In the genomic region with DNA sequence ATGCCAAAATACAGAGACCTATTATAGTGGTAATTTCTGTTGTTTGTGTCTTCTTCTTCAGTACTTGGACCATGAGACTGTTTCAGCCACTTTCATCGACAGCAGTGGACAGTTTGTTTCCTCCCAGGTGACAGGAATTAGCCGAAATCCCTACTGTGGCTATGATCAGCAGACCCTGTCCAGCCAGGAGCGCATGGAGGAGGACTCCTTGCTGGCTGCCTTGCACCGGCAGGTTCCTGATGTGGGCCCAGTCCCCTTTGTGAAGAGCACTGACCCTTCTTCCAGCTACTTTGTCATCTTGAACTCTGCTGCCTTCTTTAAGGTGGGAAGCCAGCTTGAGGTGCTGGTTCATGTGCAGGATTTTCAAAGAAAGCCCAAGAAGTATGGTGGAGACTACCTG, we compare ENCODE assay signal across 23 cellular contexts. TPM values are rescaled to one million over a fixed set of nuclear protein-coding genes. Genes with fewer than 3 reads are reported as not detected.
A peak's percentile ranks its signal among the peaks of the same experiment; 100 is the strongest.
DNase-seq lines count a peak whose midpoint lies in the region; ATAC-seq, FAIRE-seq and TF ChIP-seq lines count a peak whose summit lies in the region.
"Had no signal": no experiment of that assay in that cellular context is flagged by ENCODE, and none has a peak within 500 bp of the region (broad histone marks: within the 10 kb centered on the region; RNA-seq: fewer than 3 reads in every experiment).

No MANE protein-coding gene starts in this region.

- H3K9me3 ChIP-seq in HUES64 (ENCODE audit: insufficient read depth, low read depth, low read length), result no peaks in the 10 kb centered on the region
- H3K9me3 ChIP-seq: A549, BLaER1, Caco-2 had no signal

- 79% methylated on average over 4 of the region's 4 CpGs for WGBS in HUES64

- no peak overlapping the region for H3K4me3 Mint-ChIP-seq in activated naive CD8-positive, alpha-beta T cell
- no peak overlapping the region for H3K4me3 Mint-ChIP-seq in activated naive CD8-positive, alpha-beta T cell treated with anti-CD3 and anti-CD28 coated beads, Interleukin-2, amount 50 U/mL, for 24 hours
- H3K4me3 Mint-ChIP-seq in stimulated activated memory B cell treated with anti-CD40 and anti-IgM and Interleukin-4, amounts not matched to agents 10 μg/mL and 1 μg/mL and 100 μg/mL, for 72 hours, result no peak overlapping the region
- H3K4me3 Mint-ChIP-seq: GM23338 had no signal

- no peak for ATAC-seq in activated naive CD8-positive, alpha-beta T cell treated with anti-CD3 and anti-CD28 coated beads, Interleukin-2, amount 50 U/mL, for 24 hours
- ATAC-seq in stimulated activated memory B cell treated with anti-CD40 and anti-IgM and Interleukin-4, amounts not matched to agents 10 μg/mL and 1 μg/mL and 100 μg/mL, for 72 hours, result no peak
- ATAC-seq: GM12878, GM23338, SK-N-SH treated with all-trans-retinoic acid at 6 μM for 48 hours had no signal

- 0 out of 2 replicates have a peak overlapping the region, but pooled peaks have one; percentile 23 for H3K27ac ChIP-seq in HUES64 (ENCODE audit: low read depth, low read length)
- no peak overlapping the region for H3K27ac ChIP-seq in caudate nucleus (ENCODE audit: low read depth, low read length)
- peak overlapping the region in 11 of 59 donors; percentile 2 to 41 (median 23) for H3K27ac ChIP-seq in dorsolateral prefrontal cortex
- H3K27ac ChIP-seq: A549, BLaER1 had no signal

- H3K4me3 ChIP-seq in HUES64 (ENCODE audit: low read length) (no peak overlapping the region), bronchial epithelial cell (ENCODE audit: low read depth, low read length) (no peak overlapping the region), dorsolateral prefrontal cortex (no peak overlapping the region)
- H3K4me3 ChIP-seq: A549, BLaER1, GM12878, GM23338 had no signal

- peaks cover 12% of the 10 kb centered on the region for H3K4me1 ChIP-seq in HUES64 (ENCODE audit: insufficient read depth, low read length)
- H3K4me1 ChIP-seq: A549, BLaER1, Caco-2 had no signal

- 0 out of 2 replicates have a peak overlapping the region, but pooled peaks have one; percentile 14 for H3K9ac ChIP-seq in HUES64 (ENCODE audit: low read depth, low read length)
- H3K9ac ChIP-seq: BLaER1 had no signal

- H3K36me3 ChIP-seq in HUES64 (ENCODE audit: insufficient read depth, low read length) (peaks cover 34% of the 10 kb centered on the region), bronchial epithelial cell (ENCODE audit: control insufficient read depth, insufficient read depth, low read length) (no peaks in the 10 kb centered on the region)

- no peak for DNase-seq in activated naive CD8-positive, alpha-beta T cell treated with anti-CD3 and anti-CD28 coated beads, Interleukin-2, amount 50 U/mL, for 24 hours
- no peak for DNase-seq in bronchial epithelial cell (ENCODE audit: low read depth)
- DNase-seq in C1 segment of cervical spinal cord (lab: John Stamatoyannopoulos, UW), result no peak
- DNase-seq in caudate nucleus (lab: John Stamatoyannopoulos, UW), result no peak
- no peak for DNase-seq in dorsolateral prefrontal cortex
- DNase-seq: Caco-2, HCEC 1CT, NCI-H1105, NCI-H2081 treated with DMSO at 0.1 percent for 48 hours, NCI-H510A treated with DMSO at 0.1 percent for 48 hours, NCI-H774, OCI-M1, RPMI8226, SIG-M5 had no signal

- no peak for TF ChIP-seq CTCF in bronchial epithelial cell (IDR thresholded peaks at IDR 0.05; ENCODE audit: insufficient read depth, low read length, severe bottlenecking)
- TF ChIP-seq CTCF in dorsolateral prefrontal cortex (IDR thresholded peaks at IDR 0.05 in 54 of 56, conservative IDR thresholded peaks at IDR 0.05 in 2 of 56; ENCODE audit: low read depth in 1 of 56, partially characterized antibody in 56 of 56), result no peak

- no peaks in the 10 kb centered on the region for H3K27me3 Mint-ChIP-seq in activated naive CD8-positive, alpha-beta T cell
- no peaks in the 10 kb centered on the region for H3K27me3 Mint-ChIP-seq in activated naive CD8-positive, alpha-beta T cell treated with anti-CD3 and anti-CD28 coated beads, Interleukin-2, amount 50 U/mL, for 24 hours
- no peaks in the 10 kb centered on the region for H3K27me3 Mint-ChIP-seq in stimulated activated memory B cell treated with anti-CD40 and anti-IgM and Interleukin-4, amounts not matched to agents 10 μg/mL and 1 μg/mL and 100 μg/mL, for 72 hours

- H3K27me3 ChIP-seq in HUES64 (ENCODE audit: insufficient read depth, low read length) (no peaks in the 10 kb centered on the region), bronchial epithelial cell (ENCODE audit: control insufficient read depth, insufficient read depth, low read length) (no peaks in the 10 kb centered on the region), dorsolateral prefrontal cortex (no peaks in the 10 kb centered on the region)
- H3K27me3 ChIP-seq: BLaER1 had no signal

- H3K27ac Mint-ChIP-seq in activated naive CD8-positive, alpha-beta T cell, result peak overlapping the region; percentile 59
- H3K27ac Mint-ChIP-seq in activated naive CD8-positive, alpha-beta T cell treated with anti-CD3 and anti-CD28 coated beads, Interleukin-2, amount 50 U/mL, for 24 hours, result no peak overlapping the region
- H3K27ac Mint-ChIP-seq in stimulated activated memory B cell treated with anti-CD40 and anti-IgM and Interleukin-4, amounts not matched to agents 10 μg/mL and 1 μg/mL and 100 μg/mL, for 72 hours, result peak overlapping the region; percentile 60
- H3K27ac Mint-ChIP-seq: GM23338 had no signal

- FAIRE-seq in bronchial epithelial cell (lab: Jason Lieb, UNC), result peak; percentile 66
- FAIRE-seq: A549, GM12878, GM19239 had no signal

- peaks cover 14% of the 10 kb centered on the region for H3K36me3 Mint-ChIP-seq in activated naive CD8-positive, alpha-beta T cell
- peaks cover 42% of the 10 kb centered on the region for H3K36me3 Mint-ChIP-seq in activated naive CD8-positive, alpha-beta T cell treated with anti-CD3 and anti-CD28 coated beads, Interleukin-2, amount 50 U/mL, for 24 hours (ENCODE audit: low read depth)
- H3K36me3 Mint-ChIP-seq in stimulated activated memory B cell treated with anti-CD40 and anti-IgM and Interleukin-4, amounts not matched to agents 10 μg/mL and 1 μg/mL and 100 μg/mL, for 72 hours, result peaks cover 50% of the 10 kb centered on the region

- H3K9me3 Mint-ChIP-seq in activated naive CD8-positive, alpha-beta T cell (ENCODE audit: low read depth), result no peaks in the 10 kb centered on the region
- no peaks in the 10 kb centered on the region for H3K9me3 Mint-ChIP-seq in activated naive CD8-positive, alpha-beta T cell treated with anti-CD3 and anti-CD28 coated beads, Interleukin-2, amount 50 U/mL, for 24 hours
- H3K9me3 Mint-ChIP-seq in stimulated activated memory B cell treated with anti-CD40 and anti-IgM and Interleukin-4, amounts not matched to agents 10 μg/mL and 1 μg/mL and 100 μg/mL, for 72 hours, result no peaks in the 10 kb centered on the region
- H3K9me3 Mint-ChIP-seq: GM23338 had no signal

- intact Hi-C loops in dorsolateral prefrontal cortex (cut with DNase I), result loop anchor here in 1 of 2 donors (5.0 kb wide), 2 partner anchors 69 to 114 kb away; partner anchors contain the start of gene RPL24

- peaks cover 45% of the 10 kb centered on the region for H3K4me1 Mint-ChIP-seq in activated naive CD8-positive, alpha-beta T cell (ENCODE audit: low read depth)
- H3K4me1 Mint-ChIP-seq in activated naive CD8-positive, alpha-beta T cell treated with anti-CD3 and anti-CD28 coated beads, Interleukin-2, amount 50 U/mL, for 24 hours, result peaks cover 26% of the 10 kb centered on the region
- peaks cover 13% of the 10 kb centered on the region for H3K4me1 Mint-ChIP-seq in stimulated activated memory B cell treated with anti-CD40 and anti-IgM and Interleukin-4, amounts not matched to agents 10 μg/mL and 1 μg/mL and 100 μg/mL, for 72 hours

RNA-seq across cellular contexts. Expression of gene NXPE3, which starts 22.2 kb away (rescaled TPM):
- polyA plus RNA-seq in HUES64 (2013, experiment 1 of 2), result 14.3 TPM
- polyA plus RNA-seq in HUES64 (2013, experiment 2 of 2), result 16.1 TPM
- total RNA-seq in bronchial epithelial cell (3.9 and 6.7 TPM in 2 replicates), dorsolateral prefrontal cortex (100 to 1,000 TPM in 1 of 120 experiments, 10 to 100 TPM in 119; 30.4 to 103 (median 51.4) TPM)

RNA-seq across cellular contexts. Expression of gene NFKBIZ, which starts 48.1 kb away (rescaled TPM):
- 3.7 TPM for polyA plus RNA-seq in HUES64 (2013, experiment 1 of 2)
- polyA plus RNA-seq in HUES64 (2013, experiment 2 of 2), result 4.5 TPM
- total RNA-seq in bronchial epithelial cell (40.3 and 70.3 TPM in 2 replicates), dorsolateral prefrontal cortex (10 to 100 TPM in 104 of 120 experiments, 1 to 10 TPM in 16; 4.6 to 36.6 (median 15.2) TPM)
